27 cellular contexts compared by ENCODE assay signal in genomic region chr7:33726582-33726981, GRCh38.
DNase-seq lines count a peak whose midpoint lies in the region; ATAC-seq, FAIRE-seq and TF ChIP-seq lines count a peak whose summit lies in the region.
"Had no signal": no experiment of that assay in that cellular context is flagged by ENCODE, and none has a peak within 500 bp of the region (broad histone marks: within the 10 kb centered on the region; RNA-seq: fewer than 3 reads in every experiment).

No MANE protein-coding gene starts in this region.

- no peaks in the 10 kb centered on the region for H4K20me1 ChIP-seq in Karpas-422 (ENCODE audit: insufficient read depth, low read depth, low read length)

- no peaks in the 10 kb centered on the region for H3K36me3 Mint-ChIP-seq in activated T-helper 2 cell treated with anti-CD3 and anti-CD28 coated beads, Interferon-gamma antibody, Interleukin-2, Interleukin-4, amounts not matched to agents 10 μg/mL and 5 μg/mL and 100 μg/mL, durations not matched to agents 14 hours and 24 hours and 36 hours (ENCODE audit: low read depth)
- no peaks in the 10 kb centered on the region for H3K36me3 Mint-ChIP-seq in activated CD4-positive, alpha-beta T cell treated with anti-CD3 and anti-CD28 coated beads for 36 hours (ENCODE audit: low read depth)

- H3K9ac ChIP-seq in Karpas-422 (ENCODE audit: low read length) (no peak overlapping the region), trophoblast cell (ENCODE audit: low read length) (no peak overlapping the region), kidney (ENCODE audit: low read length in 2 of 2) (no peak overlapping the region)
- H3K9ac ChIP-seq: KMS-11 had no signal

- POLR2A ChIA-PET in activated CD4-positive, alpha-beta T cell treated with anti-CD3 and anti-CD28 coated beads for 36 hours (lab: Charles Lee) = no interaction called here

- H3K27ac Mint-ChIP-seq in activated T-helper 2 cell treated with anti-CD3 and anti-CD28 coated beads, Interferon-gamma antibody, Interleukin-2, Interleukin-4, amounts not matched to agents 10 μg/mL and 5 μg/mL and 100 μg/mL, durations not matched to agents 14 hours and 24 hours and 36 hours = no peak overlapping the region
- H3K27ac Mint-ChIP-seq in activated CD4-positive, alpha-beta T cell treated with anti-CD3 and anti-CD28 coated beads for 36 hours = no peak overlapping the region
- H3K27ac Mint-ChIP-seq: activated CD8-positive, alpha-beta T cell treated with anti-CD3 and anti-CD28 coated beads for 36 hours; activated naive CD8-positive, alpha-beta T cell treated with anti-CD3 and anti-CD28 coated beads, Interleukin-2, amount 50 U/mL, for 24 hours; CD4-positive, CD25-positive, alpha-beta regulatory T cell had no signal

- peak overlapping the region; percentile 8 for H4K12ac ChIP-seq in trophoblast cell (ENCODE audit: low read depth, low read length)

- H3K4ac ChIP-seq in trophoblast cell (ENCODE audit: low read depth, low read length) = peak overlapping the region; percentile 46

- no peaks in the 10 kb centered on the region for H3K27me3 Mint-ChIP-seq in activated T-helper 2 cell treated with anti-CD3 and anti-CD28 coated beads, Interferon-gamma antibody, Interleukin-2, Interleukin-4, amounts not matched to agents 10 μg/mL and 5 μg/mL and 100 μg/mL, durations not matched to agents 14 hours and 24 hours and 36 hours (ENCODE audit: low read depth)
- no peaks in the 10 kb centered on the region for H3K27me3 Mint-ChIP-seq in activated CD4-positive, alpha-beta T cell treated with anti-CD3 and anti-CD28 coated beads for 36 hours
- H3K27me3 Mint-ChIP-seq: activated CD8-positive, alpha-beta T cell treated with anti-CD3 and anti-CD28 coated beads for 36 hours; activated naive CD8-positive, alpha-beta T cell treated with anti-CD3 and anti-CD28 coated beads, Interleukin-2, amount 50 U/mL, for 24 hours; CD4-positive, CD25-positive, alpha-beta regulatory T cell had no signal

- no peaks in the 10 kb centered on the region for H3K9me3 Mint-ChIP-seq in activated T-helper 2 cell treated with anti-CD3 and anti-CD28 coated beads, Interferon-gamma antibody, Interleukin-2, Interleukin-4, amounts not matched to agents 10 μg/mL and 5 μg/mL and 100 μg/mL, durations not matched to agents 14 hours and 24 hours and 36 hours
- H3K9me3 Mint-ChIP-seq in activated CD4-positive, alpha-beta T cell treated with anti-CD3 and anti-CD28 coated beads for 36 hours (ENCODE audit: low read depth) = no peaks in the 10 kb centered on the region
- H3K9me3 Mint-ChIP-seq: activated CD8-positive, alpha-beta T cell treated with anti-CD3 and anti-CD28 coated beads for 36 hours; activated naive CD8-positive, alpha-beta T cell treated with anti-CD3 and anti-CD28 coated beads, Interleukin-2, amount 50 U/mL, for 24 hours; CD4-positive, CD25-positive, alpha-beta regulatory T cell; neural crest cell had no signal

- H3K79me2 ChIP-seq in Karpas-422 (ENCODE audit: low read length) = no peaks in the 10 kb centered on the region
- no peaks in the 10 kb centered on the region for H3K79me2 ChIP-seq in trophoblast cell (ENCODE audit: control insufficient read depth, insufficient read depth, low read length, poor library complexity)

- H4K91ac ChIP-seq in trophoblast cell (ENCODE audit: low read depth, low read length) = peak overlapping the region; percentile 94

- H3K9me3 ChIP-seq in Karpas-422 (ENCODE audit: low read length) (no peaks in the 10 kb centered on the region), trophoblast cell (ENCODE audit: insufficient read depth, low read depth, low read length) (no peaks in the 10 kb centered on the region), kidney (ENCODE audit: control insufficient read depth in 1 of 2, low read length in 2 of 2) (no peaks in the 10 kb centered on the region)
- H3K9me3 ChIP-seq: body of pancreas, colonic mucosa, mucosa of descending colon, SJCRH30, transverse colon had no signal

- WGBS in trophoblast cell (ENCODE audit: extremely low coverage, insufficient coverage, insufficient read length) = no CpG with 5 or more reads among the region's 5 CpGs

- no peak for FAIRE-seq in kidney (lab: Jason Lieb, UNC)
- FAIRE-seq: TTC549 had no signal

- intact Hi-C loops in activated T-helper 2 cell treated with anti-CD3 and anti-CD28 coated beads, Interferon-gamma antibody, Interleukin-2, Interleukin-4, amounts not matched to agents 10 μg/mL and 5 μg/mL and 100 μg/mL, durations not matched to agents 14 hours and 24 hours and 36 hours (cut with micrococcal nuclease) = no loop called here
- intact Hi-C loops in kidney (cut with DNase I) = no loop called here
- intact Hi-C loops in activated CD4-positive, alpha-beta T cell treated with anti-CD3 and anti-CD28 coated beads for 36 hours (cut with DNase I, micrococcal nuclease) = no loop called here

- H2AFZ ChIP-seq in Karpas-422 (ENCODE audit: low read length) (no peak overlapping the region), trophoblast cell (ENCODE audit: insufficient read depth, low read length, poor library complexity) (peak overlapping the region; percentile 72)

- peak overlapping the region; percentile 96 for H2BK12ac ChIP-seq in trophoblast cell (ENCODE audit: low read length)

- H3K4me1 ChIP-seq in Karpas-422 (ENCODE audit: low read length) (no peaks in the 10 kb centered on the region), trophoblast cell (ENCODE audit: control insufficient read depth in 1 of 2, insufficient read depth in 2 of 2, low read length in 2 of 2) (peaks cover 36 to 41% of the 10 kb centered on the region in 2 experiments), kidney (ENCODE audit: control insufficient read depth in 1 of 2, insufficient read depth in 1 of 2, low read depth in 1 of 2, low read length in 2 of 2) (peaks cover 0 to 6% of the 10 kb centered on the region in 2 donors)
- H3K4me1 ChIP-seq: body of pancreas, colonic mucosa had no signal

- no peak overlapping the region for H3K4me3 Mint-ChIP-seq in activated T-helper 2 cell treated with anti-CD3 and anti-CD28 coated beads, Interferon-gamma antibody, Interleukin-2, Interleukin-4, amounts not matched to agents 10 μg/mL and 5 μg/mL and 100 μg/mL, durations not matched to agents 14 hours and 24 hours and 36 hours (ENCODE audit: low read depth)
- H3K4me3 Mint-ChIP-seq in activated CD4-positive, alpha-beta T cell treated with anti-CD3 and anti-CD28 coated beads for 36 hours = no peak overlapping the region
- H3K4me3 Mint-ChIP-seq: activated CD8-positive, alpha-beta T cell treated with anti-CD3 and anti-CD28 coated beads for 36 hours; activated naive CD8-positive, alpha-beta T cell treated with anti-CD3 and anti-CD28 coated beads, Interleukin-2, amount 50 U/mL, for 24 hours; CD4-positive, CD25-positive, alpha-beta regulatory T cell; neural crest cell had no signal

- peak overlapping the region; percentile 89 for H3K18ac ChIP-seq in trophoblast cell (ENCODE audit: low read length)

- no peak for ATAC-seq in activated CD4-positive, alpha-beta T cell treated with anti-CD3 and anti-CD28 coated beads for 36 hours
- ATAC-seq: activated CD8-positive, alpha-beta T cell treated with anti-CD3 and anti-CD28 coated beads for 36 hours; activated naive CD8-positive, alpha-beta T cell treated with anti-CD3 and anti-CD28 coated beads, Interleukin-2, amount 50 U/mL, for 24 hours; body of pancreas; mucosa of descending colon; Panc1 had no signal

- no peaks in the 10 kb centered on the region for H3K9me2 ChIP-seq in Karpas-422 (replicated peaks; ENCODE audit: insufficient read depth, low read length)

- no peaks in the 10 kb centered on the region for H3K36me3 ChIP-seq in Karpas-422 (ENCODE audit: insufficient read depth, low read length)
- H3K36me3 ChIP-seq in trophoblast cell (ENCODE audit: control insufficient read depth in 1 of 2, insufficient read depth in 2 of 2, low read length in 2 of 2) = no peaks in the 10 kb centered on the region
- H3K36me3 ChIP-seq in kidney (ENCODE audit: control insufficient read depth in 1 of 2, insufficient read depth in 2 of 2, low read length in 2 of 2) = no peaks in the 10 kb centered on the region
- H3K36me3 ChIP-seq: colonic mucosa, SJCRH30, transverse colon had no signal

- H3K79me1 ChIP-seq in trophoblast cell (ENCODE audit: low read length) = peaks cover 21% of the 10 kb centered on the region

- no peaks in the 10 kb centered on the region for H3K4me1 Mint-ChIP-seq in activated T-helper 2 cell treated with anti-CD3 and anti-CD28 coated beads, Interferon-gamma antibody, Interleukin-2, Interleukin-4, amounts not matched to agents 10 μg/mL and 5 μg/mL and 100 μg/mL, durations not matched to agents 14 hours and 24 hours and 36 hours (ENCODE audit: low read depth)
- no peaks in the 10 kb centered on the region for H3K4me1 Mint-ChIP-seq in activated CD4-positive, alpha-beta T cell treated with anti-CD3 and anti-CD28 coated beads for 36 hours
- H3K4me1 Mint-ChIP-seq: activated naive CD8-positive, alpha-beta T cell treated with anti-CD3 and anti-CD28 coated beads, Interleukin-2, amount 50 U/mL, for 24 hours; CD4-positive, CD25-positive, alpha-beta regulatory T cell had no signal

- H2BK120ac ChIP-seq in trophoblast cell (ENCODE audit: insufficient read depth, low read length, poor library complexity) = peak overlapping the region; percentile 96

- CTCF ChIA-PET in activated CD4-positive, alpha-beta T cell treated with anti-CD3 and anti-CD28 coated beads for 36 hours (lab: Charles Lee) = no interaction called here

- H3K4me2 ChIP-seq in Karpas-422 (ENCODE audit: low read depth, low read length, poor library complexity, severe bottlenecking) (no peak overlapping the region), trophoblast cell (ENCODE audit: low read length) (peak overlapping the region; percentile 29)
- H3K4me2 ChIP-seq: KMS-11 had no signal

- H3K27me3 ChIP-seq in Karpas-422 (ENCODE audit: low read length) = no peaks in the 10 kb centered on the region
- H3K27me3 ChIP-seq in trophoblast cell (ENCODE audit: insufficient read depth, low read length) = no peaks in the 10 kb centered on the region
- H3K27me3 ChIP-seq: body of pancreas, colonic mucosa, SJCRH30, transverse colon had no signal

- peak overlapping the region; percentile 94 for H4K8ac ChIP-seq in trophoblast cell (ENCODE audit: low read depth, low read length)

- DNase-seq in Karpas-422 (peak; percentile 11), cardiac fibroblast (ENCODE audit: low read depth in 2 of 2) (peak; percentile 21 to 40), islet precursor cell (peak; percentile 89), trophoblast cell (peak; percentile 32 to 59), mucosa of gallbladder (ENCODE audit: low spot score) (no peak), kidney (no peak)
- no peak for DNase-seq in activated T-helper 2 cell treated with anti-CD3 and anti-CD28 coated beads, Interferon-gamma antibody, Interleukin-2, Interleukin-4, amounts not matched to agents 10 μg/mL and 5 μg/mL and 100 μg/mL, durations not matched to agents 14 hours and 24 hours and 36 hours (ENCODE audit: low spot score)
- no peak for DNase-seq in activated CD4-positive, alpha-beta T cell treated with anti-CD3 and anti-CD28 coated beads for 36 hours
- DNase-seq: activated CD4-positive, CD25-positive, alpha-beta regulatory T cell treated with anti-CD3 and anti-CD28 coated beads, Interleukin-2, amount 50 U/mL, for 72 hours; activated CD8-positive, alpha-beta T cell treated with anti-CD3 and anti-CD28 coated beads for 36 hours; activated effector memory CD4-positive, alpha-beta T cell treated with Interleukin-2 at 50 U/mL for 16 hours; activated naive CD8-positive, alpha-beta T cell treated with anti-CD3 and anti-CD28 coated beads, Interleukin-2, amount 50 U/mL, for 24 hours; body of pancreas; CD4-positive, CD25-positive, alpha-beta regulatory T cell; colonic mucosa; EL; mucosa of descending colon; NCI-H146; NCI-H524; NK-92 treated with Interleukin-12 subunit alpha and Interleukin-12 subunit beta, amount 100 ng/mL, for 24 hours; SJCRH30; T-helper 1 cell; transverse colon had no signal

- TF ChIP-seq CTCF in cardiac fibroblast (IDR thresholded peaks at IDR 0.05; ENCODE audit: low read depth, low read length) (no peak), kidney (IDR thresholded peaks at IDR 0.05; ENCODE audit: borderline replicate concordance, extremely low read depth, insufficient read depth) (no peak)

- H2BK5ac ChIP-seq in trophoblast cell (ENCODE audit: low read depth, low read length, poor library complexity) = peak overlapping the region; percentile 95

- peak overlapping the region; percentile 88 for H3K14ac ChIP-seq in trophoblast cell (ENCODE audit: low read length)

- H3K27ac ChIP-seq in Karpas-422 (ENCODE audit: low read length) = no peak overlapping the region
- H3K27ac ChIP-seq in trophoblast cell (ENCODE audit: low read depth, low read length) = peak overlapping the region; percentile 85
- no peak overlapping the region for H3K27ac ChIP-seq in kidney (ENCODE audit: low read depth in 2 of 2, low read length in 2 of 2)
- H3K27ac ChIP-seq: body of pancreas, colonic mucosa, KMS-11, SJCRH30, transverse colon had no signal

- H3K4me3 ChIP-seq in Karpas-422 (ENCODE audit: low read length) = no peak overlapping the region
- no peak overlapping the region for H3K4me3 ChIP-seq in cardiac fibroblast (replicated peaks in 1 of 2; ENCODE audit: low read depth in 2 of 2, low read length in 2 of 2)
- H3K4me3 ChIP-seq in trophoblast cell (ENCODE audit: low read depth, low read length) = no peak overlapping the region
- no peak overlapping the region for H3K4me3 ChIP-seq in kidney (ENCODE audit: low read length in 2 of 2)
- H3K4me3 ChIP-seq: body of pancreas, colonic mucosa, mucosa of descending colon, SJCRH30, transverse colon had no signal

- H2AK5ac ChIP-seq in trophoblast cell (ENCODE audit: low read length) = no peak overlapping the region

- H3K23ac ChIP-seq in trophoblast cell (ENCODE audit: low read length) = no peak overlapping the region

Comparison
In these comparisons a context has a peak if more than half of its experiments do, and no peak if none do; other contexts are left out.
1. DNase-seq: peak in Karpas-422 (single experiment), cardiac fibroblast (2 of 2), islet precursor cell (single experiment) and trophoblast cell (2 of 2); none in activated T-helper 2 cell treated with anti-CD3 and anti-CD28 coated beads, Interferon-gamma antibody, Interleukin-2, Interleukin-4, amounts not matched to agents 10 μg/mL and 5 μg/mL and 100 μg/mL, durations not matched to agents 14 hours and 24 hours and 36 hours (single experiment), mucosa of gallbladder (single experiment), kidney (single experiment) and activated CD4-positive, alpha-beta T cell treated with anti-CD3 and anti-CD28 coated beads for 36 hours (single experiment).